11 cellular contexts compared by ENCODE assay signal in the genomic region with DNA sequence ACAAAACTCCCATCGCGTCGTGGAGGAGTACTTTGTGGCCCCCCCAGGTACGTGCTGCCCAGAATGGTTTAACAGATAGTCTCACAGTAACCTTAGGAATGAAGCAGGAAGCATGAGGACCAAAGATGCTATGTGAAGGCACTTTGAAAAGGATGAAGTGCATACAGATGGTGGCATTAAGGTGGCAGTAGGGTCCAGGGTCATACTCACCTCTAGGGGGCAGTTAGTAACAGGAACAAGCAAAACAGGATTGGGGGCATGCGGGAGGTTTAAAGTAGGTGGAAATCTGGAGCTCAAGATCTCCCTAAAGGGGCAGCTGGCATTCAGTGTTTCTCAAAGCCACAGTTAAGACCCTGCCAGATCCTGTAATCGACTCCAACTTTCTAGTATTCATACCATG. TPM values are rescaled to one million over a fixed set of nuclear protein-coding genes. Genes with fewer than 3 reads are reported as not detected.
DNase-seq lines count a peak whose midpoint lies in the region; ATAC-seq and TF ChIP-seq lines count a peak whose summit lies in the region.
"Had no signal": no experiment of that assay in that cellular context is flagged by ENCODE, and none has a peak within 500 bp of the region (broad histone marks: within the 10 kb centered on the region; RNA-seq: fewer than 3 reads in every experiment).

No MANE protein-coding gene starts in this region.

- no peaks in the 10 kb centered on the region for H3K27me3 ChIP-seq in CD8-positive, alpha-beta memory T cell (ENCODE audit: insufficient read depth, low read length, poor library complexity, severe bottlenecking)
- H3K27me3 ChIP-seq in H7 (ENCODE audit: control insufficient read depth, insufficient read depth, low read length), result no peaks in the 10 kb centered on the region
- no peaks in the 10 kb centered on the region for H3K27me3 ChIP-seq in kidney epithelial cell (ENCODE audit: control insufficient read depth, insufficient read depth, low read length)
- H3K27me3 ChIP-seq: sigmoid colon had no signal

- CTCF ChIA-PET in CD8-positive, alpha-beta memory T cell (lab: Charles Lee), result interaction anchor here (1.0 to 2.8 kb wide), 4 partner anchors 13 to 39 kb away, joined by 3 to 12 read pairs (median 6); a partner anchor contains a TSS

- H3K4me1 Mint-ChIP-seq in CD8-positive, alpha-beta memory T cell, result peaks cover 0 to 3% (median 0%) of the 10 kb centered on the region in 3 donors

- peaks cover 5 to 75% (median 14%) of the 10 kb centered on the region in 3 donors for H3K36me3 Mint-ChIP-seq in CD8-positive, alpha-beta memory T cell

- DNase-seq in CD8-positive, alpha-beta memory T cell, result no peak
- peak; percentile 84 for DNase-seq in H7
- DNase-seq in kidney epithelial cell (ENCODE audit: low read depth), result no peak
- no peak for DNase-seq in AG08395 (ENCODE audit: low spot score)
- DNase-seq in left lobe of liver (ENCODE audit: low spot score), result no peak
- DNase-seq: NCI-H1436, sigmoid colon had no signal

- ATAC-seq in GM18520 (IDR thresholded peaks at IDR 0.05; ENCODE audit: unreplicated experiment), result no peak
- ATAC-seq in GM21825 (IDR thresholded peaks at IDR 0.05; ENCODE audit: unreplicated experiment), result no peak
- no peak for ATAC-seq in left lobe of liver

- no peaks in the 10 kb centered on the region for H3K4me1 ChIP-seq in CD8-positive, alpha-beta memory T cell (ENCODE audit: insufficient read depth, low read length)
- H3K4me1 ChIP-seq: sigmoid colon had no signal

- H3K27ac ChIP-seq in CD8-positive, alpha-beta memory T cell (ENCODE audit: low read depth, low read length), result no peak overlapping the region
- H3K27ac ChIP-seq: sigmoid colon had no signal

- H3K4me3 Mint-ChIP-seq in CD8-positive, alpha-beta memory T cell, result no peak overlapping the region
- H3K4me3 Mint-ChIP-seq: T-helper 2 cell treated with Interferon-gamma antibody and Interleukin-4, amounts not matched to agents 5 μg/mL and 100 μg/mL, for 36 hours had no signal

- H3K4me3 ChIP-seq in CD8-positive, alpha-beta memory T cell (ENCODE audit: low read length), result no peak overlapping the region
- no peak overlapping the region for H3K4me3 ChIP-seq in H7 (ENCODE audit: insufficient read depth, low read depth, low read length)
- H3K4me3 ChIP-seq in WI38 (ENCODE audit: low read depth, low read length), result no peak overlapping the region
- no peak overlapping the region for H3K4me3 ChIP-seq in kidney epithelial cell (ENCODE audit: low read depth, low read length)
- H3K4me3 ChIP-seq: sigmoid colon had no signal

- H3K27me3 Mint-ChIP-seq in CD8-positive, alpha-beta memory T cell, result no peaks in the 10 kb centered on the region

- no peaks in the 10 kb centered on the region for H3K9me3 Mint-ChIP-seq in CD8-positive, alpha-beta memory T cell
- H3K9me3 Mint-ChIP-seq: T-helper 2 cell treated with Interferon-gamma antibody and Interleukin-4, amounts not matched to agents 5 μg/mL and 100 μg/mL, for 36 hours had no signal

- peaks cover 32% of the 10 kb centered on the region for H3K36me3 ChIP-seq in CD8-positive, alpha-beta memory T cell (ENCODE audit: insufficient read depth, low read length)
- H3K36me3 ChIP-seq in H7 (replicated peaks; ENCODE audit: control insufficient read depth, insufficient read depth, low read length) (peaks cover 38% of the 10 kb centered on the region), kidney epithelial cell (ENCODE audit: control insufficient read depth, insufficient read depth, low read length) (no peaks in the 10 kb centered on the region)

- H3K9me3 ChIP-seq in CD8-positive, alpha-beta memory T cell (ENCODE audit: low read length), result no peaks in the 10 kb centered on the region
- H3K9me3 ChIP-seq: sigmoid colon had no signal

- TF ChIP-seq CTCF in WI38 (IDR thresholded peaks at IDR 0.05; ENCODE audit: low read depth, low read length), result peak; percentile 32
- peak; percentile 30 for TF ChIP-seq CTCF in kidney epithelial cell (IDR thresholded peaks at IDR 0.05; ENCODE audit: insufficient read depth, low read length, poor library complexity, severe bottlenecking)

- POLR2A ChIA-PET in CD8-positive, alpha-beta memory T cell (lab: Charles Lee), result interaction anchor here (0.9 kb wide), 1 partner anchor 9 kb away, joined by 3 read pairs; no protein-coding TSS in a partner anchor

- peak overlapping the region in 6 of 8 donors; percentile 8 to 79 (median 52) for H3K27ac Mint-ChIP-seq in CD8-positive, alpha-beta memory T cell
- H3K27ac Mint-ChIP-seq: T-helper 2 cell treated with Interferon-gamma antibody and Interleukin-4, amounts not matched to agents 5 μg/mL and 100 μg/mL, for 36 hours had no signal

RNA-seq across cellular contexts. Expression of a gene that starts 10.9 kb away (rescaled TPM):
- total RNA-seq in CD8-positive, alpha-beta memory T cell, result 10 to 100 TPM; 28.6 to 30.6 TPM
- 29.8 TPM for polyA plus RNA-seq in CD8-positive, alpha-beta memory T cell
- 19.8 and 23.4 TPM in 2 replicates for total RNA-seq in H7 (2014; rRNA removed; shearing (Covaris generic))
- total RNA-seq in kidney epithelial cell, result 22.5 and 25.7 TPM in 2 replicates
- total RNA-seq in left lobe of liver, result 22.9 TPM

RNA-seq across cellular contexts. Expression of a gene that starts 10.9 kb away (rescaled TPM):
- 10 to 100 TPM; 87.0 to 88.1 TPM for total RNA-seq in CD8-positive, alpha-beta memory T cell
- 51.6 TPM for polyA plus RNA-seq in CD8-positive, alpha-beta memory T cell
- total RNA-seq in H7 (2014; rRNA removed; shearing (Covaris generic)), result 35.2 and 37.2 TPM in 2 replicates
- total RNA-seq in kidney epithelial cell, result 43.4 and 57.1 TPM in 2 replicates
- total RNA-seq in left lobe of liver, result 16.6 TPM

RNA-seq across cellular contexts. Expression of a gene that starts 12.4 kb away (rescaled TPM):
- 100 to 1,000 TPM; 269 to 272 TPM for total RNA-seq in CD8-positive, alpha-beta memory T cell
- 214 TPM for polyA plus RNA-seq in CD8-positive, alpha-beta memory T cell
- total RNA-seq in H7 (2014; rRNA removed; shearing (Covaris generic)), result 203 and 212 TPM in 2 replicates
- total RNA-seq in kidney epithelial cell, result 76.3 and 94.7 TPM in 2 replicates
- total RNA-seq in left lobe of liver, result 57.8 TPM

RNA-seq across cellular contexts. Expression of a gene that starts 19.2 kb away (rescaled TPM):
- total RNA-seq in CD8-positive, alpha-beta memory T cell, result 100 to 1,000 TPM; 475 TPM
- polyA plus RNA-seq in CD8-positive, alpha-beta memory T cell, result 785 TPM
- 488 and 604 TPM in 2 replicates for total RNA-seq in H7 (2014; rRNA removed; shearing (Covaris generic))
- total RNA-seq in kidney epithelial cell (561 and 615 TPM in 2 replicates), left lobe of liver (300 TPM)

RNA-seq across cellular contexts. Expression of a gene that starts 38.8 kb away (rescaled TPM):
- total RNA-seq in CD8-positive, alpha-beta memory T cell, result 100 to 1,000 TPM; 288 to 296 TPM
- 304 TPM for polyA plus RNA-seq in CD8-positive, alpha-beta memory T cell
- total RNA-seq in H7 (2014; rRNA removed; shearing (Covaris generic)), result 215 and 313 TPM in 2 replicates
- total RNA-seq in kidney epithelial cell (380 and 381 TPM in 2 replicates), left lobe of liver (95.7 TPM)
